8 cellular contexts compared by ENCODE assay signal in the genomic region with DNA sequence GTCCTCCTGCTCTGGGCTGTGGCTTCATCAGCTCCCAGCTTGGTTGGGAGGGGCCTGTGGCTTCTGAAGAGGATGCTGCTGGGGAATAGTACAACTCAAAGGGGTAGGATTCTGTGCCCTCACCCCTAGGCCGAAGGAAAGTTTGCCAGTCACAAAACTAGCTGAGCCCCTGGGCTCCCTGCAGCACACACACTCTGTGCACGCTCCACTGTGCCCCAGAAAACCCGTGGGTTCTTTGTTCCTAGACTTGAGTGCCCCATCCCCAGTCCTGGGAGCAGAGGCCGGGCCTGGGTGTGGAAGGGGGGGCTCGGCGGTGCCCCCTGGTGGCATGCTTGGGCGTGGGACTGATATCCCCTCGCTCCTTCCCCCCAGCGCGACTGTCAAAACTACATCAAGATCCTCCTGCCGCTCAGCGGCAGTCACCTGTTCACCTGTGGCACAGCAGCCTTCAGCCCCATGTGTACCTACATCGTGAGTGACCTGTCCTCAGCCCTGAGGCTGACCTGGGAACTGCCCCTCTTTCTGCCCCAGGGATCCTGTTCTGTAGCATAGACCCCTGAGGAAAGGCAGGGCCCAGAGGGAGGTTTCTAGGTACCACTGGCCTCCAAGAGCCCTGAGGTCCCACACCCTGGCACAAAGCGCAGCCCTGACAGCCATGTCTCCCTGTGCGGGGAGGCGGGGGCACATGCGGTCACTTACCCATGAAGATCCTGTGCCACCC. TPM values are rescaled to one million over a fixed set of nuclear protein-coding genes. Genes with fewer than 3 reads are reported as not detected.
DNase-seq lines count a peak whose midpoint lies in the region; ATAC-seq and TF ChIP-seq lines count a peak whose summit lies in the region.

No MANE protein-coding gene starts in this region.

- no peak overlapping the region for H3K4me3 Mint-ChIP-seq in GM23338

- no peaks in the 10 kb centered on the region for H3K27me3 ChIP-seq in GM23338 (ENCODE audit: insufficient read depth)
- H3K27me3 ChIP-seq in brain microvascular endothelial cell (replicated peaks): no peaks in the 10 kb centered on the region
- no peaks in the 10 kb centered on the region for H3K27me3 ChIP-seq in right lobe of liver

- H3K4me2 ChIP-seq in GM23338: no peak overlapping the region

- peaks cover 23% of the 10 kb centered on the region for H3K79me2 ChIP-seq in GM23338 (replicated peaks; ENCODE audit: insufficient read depth)

- no peak overlapping the region for H3K27ac ChIP-seq in GM23338 (ENCODE audit: low read depth)
- no peak overlapping the region for H3K27ac ChIP-seq in brain microvascular endothelial cell
- H3K27ac ChIP-seq in right lobe of liver: no peak overlapping the region

- no peak for TF ChIP-seq POLR2A in right lobe of liver (IDR thresholded peaks at IDR 0.05)

- peak; percentile 74 for DNase-seq in AG20443 (ENCODE audit: low spot score)
- DNase-seq in GM23338 (ENCODE audit: low spot score): peak; percentile 78
- peak; percentile 16 for DNase-seq in T1000 (lab: John Stamatoyannopoulos, UW)
- DNase-seq in brain microvascular endothelial cell: no peak
- DNase-seq in right lobe of liver: peak in 1 of 3 donors; percentile 42
- DNase-seq in stimulated activated naive CD4-positive, alpha-beta T cell (lab: John Stamatoyannopoulos, UW): peak; percentile 19 to 67 (median 56)
- no peak for DNase-seq in A172 (ENCODE audit: low spot score)
- no peak for DNase-seq in NCI-H1048 (lab: John Stamatoyannopoulos, UW)

- no peaks in the 10 kb centered on the region for H3K9me3 Mint-ChIP-seq in GM23338

- H3K36me3 ChIP-seq in GM23338 (ENCODE audit: insufficient read depth): peaks cover 3% of the 10 kb centered on the region; the same call in 1 of the 2 replicates
- no peaks in the 10 kb centered on the region for H3K36me3 ChIP-seq in brain microvascular endothelial cell (replicated peaks)
- peaks cover 4 to 34% (median 15%) of the 10 kb centered on the region in 4 donors for H3K36me3 ChIP-seq in right lobe of liver

- H3K4me1 Mint-ChIP-seq in GM23338: peaks cover 13% of the 10 kb centered on the region

- ATAC-seq in GM23338 (peak; percentile 90), right lobe of liver (peak; percentile 53 to 63 (median 56))

- WGBS in right lobe of liver (ENCODE audit: insufficient coverage, low coverage, low lambda C conversion rate, missing lambda C conversion rate): 40% methylated on average over 2 of the region's 17 CpGs

- H4K20me1 ChIP-seq in GM23338 (replicated peaks; ENCODE audit: insufficient read depth): peaks cover 7% of the 10 kb centered on the region; the same call in 1 of the 2 replicates

- H3F3A ChIP-seq in GM23338 (replicated peaks; ENCODE audit: low read depth): no peaks in the 10 kb centered on the region

- intact Hi-C loops in right lobe of liver (cut with DNase I): loop anchor here (10.0 kb wide), 2 partner anchors 55 to 75 kb away; no protein-coding TSS in a partner anchor

- no peaks in the 10 kb centered on the region for H3K9me2 ChIP-seq in GM23338 (ENCODE audit: insufficient read depth)

- H3K4me3 ChIP-seq in GM23338 (no peak overlapping the region), brain microvascular endothelial cell (ENCODE audit: low read depth, low read length) (no peak overlapping the region), right lobe of liver (no peak overlapping the region)

- TF ChIP-seq CTCF in GM23338 (conservative IDR thresholded peaks at IDR 0.05; ENCODE audit: low read depth in 2 of 2) (peak; percentile 76 to 81), brain microvascular endothelial cell (IDR thresholded peaks at IDR 0.05; ENCODE audit: low read depth, low read length, missing control alignments) (peak; percentile 84), right lobe of liver (IDR thresholded peaks at IDR 0.05) (peak; percentile 51 to 63 (median 57))

- no peaks in the 10 kb centered on the region for H3K9me3 ChIP-seq in right lobe of liver

- H3K27me3 Mint-ChIP-seq in GM23338 (ENCODE audit: insufficient read depth, low read depth, poor library complexity): peaks cover 2% of the 10 kb centered on the region

- no peak overlapping the region for H3K27ac Mint-ChIP-seq in GM23338

- no peak overlapping the region for H2AFZ ChIP-seq in GM23338

- H3K4me1 ChIP-seq in GM23338 (ENCODE audit: insufficient read depth) (no peaks in the 10 kb centered on the region; the same call in 1 of the 2 replicates), right lobe of liver (peaks cover 0 to 11% (median 0%) of the 10 kb centered on the region in 4 donors)

- in situ Hi-C loops in brain microvascular endothelial cell (cut with HindIII; ENCODE audit: low pct_ligation_motif_present, low sequenced_read_pairs): no loop called here

- peaks cover 16% of the 10 kb centered on the region; the same call in 2 of the 3 replicates for H3K36me3 Mint-ChIP-seq in GM23338 (ENCODE audit: low read depth)

TF ChIP-seq in GM23338, 12 proteins besides CTCF, POLR2A, EP300 and RAD21 (continues in another document):
- TF ChIP-seq NANOG (IDR thresholded peaks at IDR 0.05; ENCODE audit: borderline replicate concordance) (no peak), CREB1 (CRISPR knock-in tag; IDR thresholded peaks at IDR 0.05; ENCODE audit: low read depth) (no peak), JUNB (IDR thresholded peaks at IDR 0.05; ENCODE audit: unreplicated experiment) (no peak), EZH2phosphoT487 (IDR thresholded peaks at IDR 0.05; ENCODE audit: unreplicated experiment) (no peak), ZNF331 (CRISPR knock-in tag; IDR thresholded peaks at IDR 0.05; ENCODE audit: low read depth) (no peak), EZH2 (IDR thresholded peaks at IDR 0.05; ENCODE audit: low read depth, unreplicated experiment) (no peak), ZNF114 (CRISPR knock-in tag; IDR thresholded peaks at IDR 0.05) (no peak), STAT1 (IDR thresholded peaks at IDR 0.05; ENCODE audit: unreplicated experiment) (no peak)
- TF ChIP-seq, protein P1, sequence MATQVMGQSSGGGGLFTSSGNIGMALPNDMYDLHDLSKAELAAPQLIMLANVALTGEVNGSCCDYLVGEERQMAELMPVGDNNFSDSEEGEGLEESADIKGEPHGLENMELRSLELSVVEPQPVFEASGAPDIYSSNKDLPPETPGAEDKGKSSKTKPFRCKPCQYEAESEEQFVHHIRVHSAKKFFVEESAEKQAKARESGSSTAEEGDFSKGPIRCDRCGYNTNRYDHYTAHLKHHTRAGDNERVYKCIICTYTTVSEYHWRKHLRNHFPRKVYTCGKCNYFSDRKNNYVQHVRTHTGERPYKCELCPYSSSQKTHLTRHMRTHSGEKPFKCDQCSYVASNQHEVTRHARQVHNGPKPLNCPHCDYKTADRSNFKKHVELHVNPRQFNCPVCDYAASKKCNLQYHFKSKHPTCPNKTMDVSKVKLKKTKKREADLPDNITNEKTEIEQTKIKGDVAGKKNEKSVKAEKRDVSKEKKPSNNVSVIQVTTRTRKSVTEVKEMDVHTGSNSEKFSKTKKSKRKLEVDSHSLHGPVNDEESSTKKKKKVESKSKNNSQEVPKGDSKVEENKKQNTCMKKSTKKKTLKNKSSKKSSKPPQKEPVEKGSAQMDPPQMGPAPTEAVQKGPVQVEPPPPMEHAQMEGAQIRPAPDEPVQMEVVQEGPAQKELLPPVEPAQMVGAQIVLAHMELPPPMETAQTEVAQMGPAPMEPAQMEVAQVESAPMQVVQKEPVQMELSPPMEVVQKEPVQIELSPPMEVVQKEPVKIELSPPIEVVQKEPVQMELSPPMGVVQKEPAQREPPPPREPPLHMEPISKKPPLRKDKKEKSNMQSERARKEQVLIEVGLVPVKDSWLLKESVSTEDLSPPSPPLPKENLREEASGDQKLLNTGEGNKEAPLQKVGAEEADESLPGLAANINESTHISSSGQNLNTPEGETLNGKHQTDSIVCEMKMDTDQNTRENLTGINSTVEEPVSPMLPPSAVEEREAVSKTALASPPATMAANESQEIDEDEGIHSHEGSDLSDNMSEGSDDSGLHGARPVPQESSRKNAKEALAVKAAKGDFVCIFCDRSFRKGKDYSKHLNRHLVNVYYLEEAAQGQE (IDR thresholded peaks at IDR 0.05; ENCODE audit: unreplicated experiment): no peak
- TF ChIP-seq, protein P2, sequence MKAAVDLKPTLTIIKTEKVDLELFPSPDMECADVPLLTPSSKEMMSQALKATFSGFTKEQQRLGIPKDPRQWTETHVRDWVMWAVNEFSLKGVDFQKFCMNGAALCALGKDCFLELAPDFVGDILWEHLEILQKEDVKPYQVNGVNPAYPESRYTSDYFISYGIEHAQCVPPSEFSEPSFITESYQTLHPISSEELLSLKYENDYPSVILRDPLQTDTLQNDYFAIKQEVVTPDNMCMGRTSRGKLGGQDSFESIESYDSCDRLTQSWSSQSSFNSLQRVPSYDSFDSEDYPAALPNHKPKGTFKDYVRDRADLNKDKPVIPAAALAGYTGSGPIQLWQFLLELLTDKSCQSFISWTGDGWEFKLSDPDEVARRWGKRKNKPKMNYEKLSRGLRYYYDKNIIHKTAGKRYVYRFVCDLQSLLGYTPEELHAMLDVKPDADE (IDR thresholded peaks at IDR 0.05): no peak

RNA-seq across cellular contexts. Expression of a gene that starts 14.2 kb away (rescaled TPM):
- total RNA-seq in GM23338 (2014; rRNA removed; shearing (Covaris generic)): 9.8 and 11.2 TPM in 2 replicates
- polyA plus RNA-seq in GM23338 (2016; fragmentation: Nextera tagmentation; extraction: Ambion mirVana): 33.5 and 35.9 TPM in 2 replicates
- total RNA-seq in right lobe of liver: 10 to 100 TPM; 43.4 to 83.0 (median 51.0) TPM
- 35.1 and 52.7 TPM in 2 replicates for total RNA-seq in A172 (2014; rRNA removed; shearing (Covaris generic))

RNA-seq across cellular contexts. Expression of a gene that starts 14.4 kb away (rescaled TPM):
- total RNA-seq in GM23338 (2014; rRNA removed; shearing (Covaris generic)): 1.2 and 3.8 TPM in 2 replicates
- 0.52 and 0.61 TPM in 2 replicates for polyA plus RNA-seq in GM23338 (2016; fragmentation: Nextera tagmentation; extraction: Ambion mirVana)
- 10 to 100 TPM in 2 of 6 experiments, 1 to 10 TPM in 4; 3.6 to 13.6 (median 7.3) TPM for total RNA-seq in right lobe of liver
- total RNA-seq in A172 (2014; rRNA removed; shearing (Covaris generic)): 4.8 and 5.7 TPM in 2 replicates

RNA-seq across cellular contexts. Expression of a gene that starts 18.5 kb away (rescaled TPM):
- 41.2 and 48.2 TPM in 2 replicates for total RNA-seq in GM23338 (2014; rRNA removed; shearing (Covaris generic))
- 16.7 and 19.5 TPM in 2 replicates for polyA plus RNA-seq in GM23338 (2016; fragmentation: Nextera tagmentation; extraction: Ambion mirVana)
- total RNA-seq in right lobe of liver: 10 to 100 TPM; 17.1 to 67.7 (median 20.3) TPM
- 17.1 and 33.8 TPM in 2 replicates for total RNA-seq in A172 (2014; rRNA removed; shearing (Covaris generic))

RNA-seq across cellular contexts. Expression of a gene that starts 29.8 kb away (rescaled TPM):
- total RNA-seq in GM23338 (2014; rRNA removed; shearing (Covaris generic)): not detected in 2 replicates
- polyA plus RNA-seq in GM23338 (2016; fragmentation: Nextera tagmentation; extraction: Ambion mirVana): not detected in 2 replicates
- under 1 TPM in 2 of 6 experiments, not detected in 4; 0.13 to 0.46 TPM for total RNA-seq in right lobe of liver
- not detected in 2 replicates for total RNA-seq in A172 (2014; rRNA removed; shearing (Covaris generic))

RNA-seq across cellular contexts. Expression of a gene that starts 45.9 kb away (rescaled TPM):
- total RNA-seq in GM23338 (2014; rRNA removed; shearing (Covaris generic)): 92.2 and 131 TPM in 2 replicates
- polyA plus RNA-seq in GM23338 (2016; fragmentation: Nextera tagmentation; extraction: Ambion mirVana): 79.2 and 88.9 TPM in 2 replicates
- total RNA-seq in right lobe of liver: 10 to 100 TPM; 24.0 to 29.5 (median 26.4) TPM
- 82.9 and 90.4 TPM in 2 replicates for total RNA-seq in A172 (2014; rRNA removed; shearing (Covaris generic))

Comparison
In these comparisons a context has a peak if more than half of its experiments do, and no peak if none do; other contexts are left out.
1. DNase-seq: peak in AG20443 (single experiment), GM23338 (single experiment), T1000 (single experiment) and stimulated activated naive CD4-positive, alpha-beta T cell (6 of 6); none in brain microvascular endothelial cell (single experiment), A172 (single experiment) and NCI-H1048 (single experiment).
2. Peak in every context shown above with its lines, with median percentiles within 50 percentile points of each other: CTCF ChIP-seq.